23 cellular contexts compared by ENCODE assay signal in genomic region chr12:54045868-54046529, GRCh38. TPM values are rescaled to one million over a fixed set of nuclear protein-coding genes. Genes with fewer than 3 reads are reported as not detected.
DNase-seq lines count a peak whose midpoint lies in the region; ATAC-seq and TF ChIP-seq lines count a peak whose summit lies in the region.
"Had no signal": no experiment of that assay in that cellular context is flagged by ENCODE, and none has a peak within 500 bp of the region (broad histone marks: within the 10 kb centered on the region; RNA-seq: fewer than 3 reads in every experiment).

No MANE protein-coding gene starts in this region.

- in situ Hi-C loops in astrocyte of the spinal cord (cut with HindIII; ENCODE audit: low sequenced_read_pairs): no loop called here

- ATAC-seq in omental fat pad (ENCODE audit: low FRiP score) (peak; percentile 15), GM21723 (IDR thresholded peaks at IDR 0.05; ENCODE audit: unreplicated experiment) (no peak)
- ATAC-seq: CD8-positive, alpha-beta T cell; HepG2 had no signal

- TF ChIP-seq CTCF in astrocyte of the spinal cord (IDR thresholded peaks at IDR 0.05; ENCODE audit: low read depth, low read length): no peak
- no peak for TF ChIP-seq CTCF in omental fat pad (IDR thresholded peaks at IDR 0.05)

- H3K4me3 ChIP-seq in astrocyte of the spinal cord (ENCODE audit: low read depth, low read length): peak overlapping the region; percentile 30
- H3K4me3 ChIP-seq: SJSA1 had no signal

- DNase-seq in astrocyte of the spinal cord (ENCODE audit: low read depth, low spot score) (no peak), left kidney (ENCODE audit: low read depth, low spot score) (peak; percentile 59), omental fat pad (ENCODE audit: low spot score) (no peak), NCI-H2029 treated with DMSO at 0.1 percent for 48 hours (lab: John Stamatoyannopoulos, UW) (no peak), T1000 (lab: John Stamatoyannopoulos, UW) (no peak), NCI-H345 treated with DMSO at 0.1 percent for 48 hours (lab: John Stamatoyannopoulos, UW; ENCODE audit: unreplicated experiment) (no peak)
- DNase-seq: Caco-2; CD8-positive, alpha-beta T cell; DMS79 treated with DMSO at 0.1 percent for 48 hours; GF-D8; H9; Karpas-422; MV-4-11; NCI-H1105 treated with DMSO at 0.1 percent for 48 hours; NCI-H146; NCI-H1930; NCI-H526 treated with DMSO at 0.1 percent for 48 hours; Right ventricle myocardium superior; RPMI8226 had no signal

RNA-seq across cellular contexts. Expression of gene HOXC4, which starts 7.6 kb away (rescaled TPM):
- 1 to 10 TPM in 3 of 4 donors, under 1 TPM in 1; 0.84 to 1.3 (median 1.1) TPM for total RNA-seq in omental fat pad
- total RNA-seq: H9, HepG2, Right ventricle myocardium superior had no signal

RNA-seq across cellular contexts. Expression of gene HOXC5, which starts 13.1 kb away (rescaled TPM):
- under 1 TPM in 3 of 4 donors, not detected in 1; 0.28 to 0.63 (median 0.50) TPM for total RNA-seq in omental fat pad
- total RNA-seq: B cell; CD8-positive, alpha-beta T cell; H9; HepG2; Right ventricle myocardium superior; SJSA1 had no signal

RNA-seq across cellular contexts. Expression of gene HOXC6, which starts 17.8 kb away (rescaled TPM):
- total RNA-seq in omental fat pad: 1 to 10 TPM in 2 of 4 donors, under 1 TPM in 2; 0.24 to 1.7 (median 1.2) TPM
- total RNA-seq: B cell; CD8-positive, alpha-beta T cell; H9; HepG2 had no signal

RNA-seq across cellular contexts. Expression of gene HOXC8, which starts 37.2 kb away (rescaled TPM):
- under 1 TPM in 2 of 4 donors, not detected in 2; 0.19 to 0.24 TPM for total RNA-seq in omental fat pad
- total RNA-seq: B cell; CD8-positive, alpha-beta T cell; H9; HepG2; Right ventricle myocardium superior had no signal

RNA-seq across cellular contexts. Expression of gene HOXC9, which starts 46.0 kb away (rescaled TPM):
- 1 to 10 TPM in 1 of 4 donors, under 1 TPM in 2, not detected in 1; 0.28 to 2.0 (median 0.44) TPM for total RNA-seq in omental fat pad
- total RNA-seq: B cell; CD8-positive, alpha-beta T cell; H9; Right ventricle myocardium superior had no signal
